ENCODE assay signal across 17 cellular contexts in the genomic region with DNA sequence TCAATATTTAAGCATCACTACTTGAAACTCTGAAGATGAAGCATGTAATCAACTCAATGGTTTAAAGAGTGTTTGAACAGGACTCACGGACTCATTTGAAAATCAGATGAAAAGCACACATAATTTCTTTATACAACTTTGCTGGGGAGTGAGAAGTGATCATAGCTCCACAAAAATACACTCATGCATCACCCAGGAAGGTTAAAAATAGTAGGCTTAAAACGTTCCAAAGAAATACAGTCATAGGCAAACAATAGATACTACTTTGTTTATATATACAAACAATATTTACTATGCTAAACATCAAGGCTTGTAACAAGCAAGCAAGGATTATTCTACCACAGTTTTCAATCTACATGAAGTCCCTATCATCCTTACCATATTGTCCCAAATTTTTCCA. TPM values are rescaled to one million over a fixed set of nuclear protein-coding genes. Genes with fewer than 3 reads are reported as not detected.
DNase-seq lines count a peak whose midpoint lies in the region; ATAC-seq and TF ChIP-seq lines count a peak whose summit lies in the region.
"Had no signal": no experiment of that assay in that cellular context is flagged by ENCODE, and none has a peak within 500 bp of the region (broad histone marks: within the 10 kb centered on the region; RNA-seq: fewer than 3 reads in every experiment).

No MANE protein-coding gene starts in this region.

- intact Hi-C loops in Right ventricle myocardium inferior (cut with DNase I) (no loop called here), cardiac septum (cut with DNase I) (no loop called here)

- ATAC-seq in Right ventricle myocardium inferior (peak; percentile 54), thoracic aorta (ENCODE audit: insufficient number of reproducible peaks, low FRiP score, low read depth) (peak; percentile 46), GM18861 (IDR thresholded peaks at IDR 0.05; ENCODE audit: unreplicated experiment) (no peak)
- ATAC-seq in activated T-helper 17 cell treated with anti-CD3 and anti-CD28 coated beads, Interleukin-2, amount 50 U/mL, for 72 hours (replicated peaks): no peak
- ATAC-seq: gastroesophageal sphincter had no signal

- no peak overlapping the region for H2BK12ac ChIP-seq in mesenchymal stem cell (ENCODE audit: low read length in 2 of 2)

- DNase-seq in Right ventricle myocardium inferior (ENCODE audit: missing footprints) (no peak), cardiac septum (ENCODE audit: low spot score) (no peak), mesenchymal stem cell (peak; percentile 43), thoracic aorta (ENCODE audit: low spot score) (no peak), nucleus accumbens (lab: John Stamatoyannopoulos, UW) (no peak), ureter (ENCODE audit: low spot score) (no peak)
- DNase-seq: activated CD4-positive, alpha-beta T cell treated with anti-CD3 and anti-CD28 coated beads, Interleukin-2, amount 10 ng/mL, durations not matched to agents 24 days and 14 days; naive B cell; SJCRH30; stimulated activated CD4-positive, alpha-beta T cell treated with anti-CD3 and anti-CD28 coated beads, Interleukin-1b, Interleukin-23, amount 100 ng/mL, for 48 hours; substantia nigra; T1000 had no signal

- no peak overlapping the region for H3K23ac ChIP-seq in mesenchymal stem cell (ENCODE audit: low read length in 2 of 2)

- H3K9ac ChIP-seq in mesenchymal stem cell (ENCODE audit: low read length): peak overlapping the region; percentile 26

- no peak overlapping the region for H4K91ac ChIP-seq in mesenchymal stem cell (ENCODE audit: low read length)

- H3K36me3 ChIP-seq in mesenchymal stem cell (ENCODE audit: control insufficient read depth in 1 of 2, insufficient read depth in 2 of 2, low read depth in 1 of 2, low read length in 2 of 2) (peaks cover 0 to 5% of the 10 kb centered on the region in 2 experiments), thoracic aorta (no peaks in the 10 kb centered on the region)
- H3K36me3 ChIP-seq: gastroesophageal sphincter, HAP-1 had no signal

- no peak overlapping the region for H2BK15ac ChIP-seq in mesenchymal stem cell (ENCODE audit: low read depth, poor library complexity, severe bottlenecking)

- no peak overlapping the region for H3K18ac ChIP-seq in mesenchymal stem cell (ENCODE audit: low read depth in 1 of 2, low read length in 2 of 2)

- H3K27me3 ChIP-seq in mesenchymal stem cell (ENCODE audit: control insufficient read depth in 1 of 2, insufficient read depth in 1 of 2, low read length in 2 of 2) (no peaks in the 10 kb centered on the region), thoracic aorta (replicated peaks; ENCODE audit: insufficient read depth) (no peaks in the 10 kb centered on the region)
- H3K27me3 ChIP-seq: gastroesophageal sphincter, SJCRH30 had no signal

- no peak overlapping the region for H4K8ac ChIP-seq in mesenchymal stem cell (ENCODE audit: low read length)

- H3K4me1 Mint-ChIP-seq in activated T-helper 17 cell treated with anti-CD3 and anti-CD28 coated beads, Interleukin-2, amount 50 U/mL, for 72 hours: peaks cover 47% of the 10 kb centered on the region

- H3K27ac ChIP-seq in mesenchymal stem cell (ENCODE audit: low read length, poor library complexity, severe bottlenecking) (no peak overlapping the region), thoracic aorta (peak overlapping the region in 1 of 2 donors; percentile 53)
- H3K27ac ChIP-seq: SJCRH30 had no signal

- no peak overlapping the region for H2AFZ ChIP-seq in mesenchymal stem cell (ENCODE audit: low read depth, low read length)

- peak overlapping the region; percentile 84 for H3K27ac Mint-ChIP-seq in activated T-helper 17 cell treated with anti-CD3 and anti-CD28 coated beads, Interleukin-2, amount 50 U/mL, for 72 hours
- H3K27ac Mint-ChIP-seq: activated CD4-positive, alpha-beta T cell treated with anti-CD3 and anti-CD28 coated beads, Interleukin-2, amount 10 ng/mL, durations not matched to agents 24 days and 14 days; naive B cell had no signal

- no peak for TF ChIP-seq CTCF in thoracic aorta (IDR thresholded peaks at IDR 0.05)

- H3K79me1 ChIP-seq in mesenchymal stem cell (replicated peaks; ENCODE audit: low read length, poor library complexity, severe bottlenecking): peaks cover 7% of the 10 kb centered on the region

- no peak overlapping the region for H3K4me2 ChIP-seq in mesenchymal stem cell (ENCODE audit: low read length, poor library complexity, severe bottlenecking)

- peaks cover 84% of the 10 kb centered on the region for H3K36me3 Mint-ChIP-seq in activated T-helper 17 cell treated with anti-CD3 and anti-CD28 coated beads, Interleukin-2, amount 50 U/mL, for 72 hours (ENCODE audit: low read depth)
- H3K36me3 Mint-ChIP-seq: naive B cell had no signal

- no peak overlapping the region for H2BK120ac ChIP-seq in mesenchymal stem cell (ENCODE audit: low read depth, low read length)

- H3K4ac ChIP-seq in mesenchymal stem cell (ENCODE audit: low read depth in 1 of 2, low read length in 2 of 2): no peak overlapping the region

- no peaks in the 10 kb centered on the region for H3K27me3 Mint-ChIP-seq in activated T-helper 17 cell treated with anti-CD3 and anti-CD28 coated beads, Interleukin-2, amount 50 U/mL, for 72 hours
- H3K27me3 Mint-ChIP-seq: activated CD4-positive, alpha-beta T cell treated with anti-CD3 and anti-CD28 coated beads, Interleukin-2, amount 10 ng/mL, durations not matched to agents 24 days and 14 days had no signal

- H3K4me1 ChIP-seq in mesenchymal stem cell (ENCODE audit: control insufficient read depth, insufficient read depth, low read depth, low read length) (peaks cover 5% of the 10 kb centered on the region), thoracic aorta (ENCODE audit: control insufficient read depth in 1 of 2, low read depth in 2 of 2) (peaks cover 30 to 84% of the 10 kb centered on the region in 2 donors)

- H3K9me3 ChIP-seq in mesenchymal stem cell (ENCODE audit: control insufficient read depth, low read length) (no peaks in the 10 kb centered on the region), thoracic aorta (no peaks in the 10 kb centered on the region)
- H3K9me3 ChIP-seq: gastroesophageal sphincter, HAP-1, SJCRH30 had no signal

- H3K4me3 ChIP-seq in mesenchymal stem cell (ENCODE audit: insufficient read depth in 1 of 2, low read depth in 1 of 2, low read length in 2 of 2): no peak overlapping the region
- no peak overlapping the region for H3K4me3 ChIP-seq in thoracic aorta
- H3K4me3 ChIP-seq: gastroesophageal sphincter, HAP-1, SJCRH30 had no signal

- peak overlapping the region; percentile 84 for H3K4me3 Mint-ChIP-seq in activated T-helper 17 cell treated with anti-CD3 and anti-CD28 coated beads, Interleukin-2, amount 50 U/mL, for 72 hours
- H3K4me3 Mint-ChIP-seq: activated CD4-positive, alpha-beta T cell treated with anti-CD3 and anti-CD28 coated beads, Interleukin-2, amount 10 ng/mL, durations not matched to agents 24 days and 14 days; naive B cell had no signal

- no peak overlapping the region for H3K14ac ChIP-seq in mesenchymal stem cell (ENCODE audit: low read length in 2 of 2)

- H3K9me3 Mint-ChIP-seq in activated T-helper 17 cell treated with anti-CD3 and anti-CD28 coated beads, Interleukin-2, amount 50 U/mL, for 72 hours: no peaks in the 10 kb centered on the region
- H3K9me3 Mint-ChIP-seq: activated CD4-positive, alpha-beta T cell treated with anti-CD3 and anti-CD28 coated beads, Interleukin-2, amount 10 ng/mL, durations not matched to agents 24 days and 14 days; activated T-helper 2 cell treated with anti-CD3 and anti-CD28 coated beads, Interferon-gamma antibody, Interleukin-2, Interleukin-4, amounts not matched to agents 10 μg/mL and 5 μg/mL and 100 μg/mL, durations not matched to agents 14 hours and 24 hours and 36 hours had no signal

- WGBS in mesenchymal stem cell: no CpG with 5 or more reads among the region's 2 CpGs

- no peak overlapping the region for H2AK5ac ChIP-seq in mesenchymal stem cell (ENCODE audit: low read length, severe bottlenecking)

- H2BK5ac ChIP-seq in mesenchymal stem cell (ENCODE audit: low read depth, low read length, poor library complexity, severe bottlenecking): no peak overlapping the region

RNA-seq across cellular contexts. Expression of gene HNRNPLL, which starts 11.6 kb away (rescaled TPM):
- total RNA-seq in Right ventricle myocardium inferior (22.5 TPM), cardiac septum (25.1 TPM), thoracic aorta (10 to 100 TPM; 60.1 to 64.7 TPM), ureter (55.2 TPM)
- total RNA-seq in activated T-helper 17 cell treated with anti-CD3 and anti-CD28 coated beads, Interleukin-2, amount 50 U/mL, for 72 hours: 100 to 1,000 TPM in 1 of 2 donors, 10 to 100 TPM in 1; 84.9 to 122 TPM
- polyA plus RNA-seq in mesenchymal stem cell (2013, experiment 1 of 2): 23.5 TPM
- 24.4 TPM for polyA plus RNA-seq in mesenchymal stem cell (2013, experiment 2 of 2)

Comparison
In these comparisons a context has a peak if more than half of its experiments do, and no peak if none do; other contexts are left out.
1. ATAC-seq: peak in Right ventricle myocardium inferior (single experiment) and thoracic aorta (single experiment); none in activated T-helper 17 cell treated with anti-CD3 and anti-CD28 coated beads, Interleukin-2, amount 50 U/mL, for 72 hours (single experiment) and GM18861 (single experiment).